ENCODE assay signal across 16 cellular contexts in the genomic region with DNA sequence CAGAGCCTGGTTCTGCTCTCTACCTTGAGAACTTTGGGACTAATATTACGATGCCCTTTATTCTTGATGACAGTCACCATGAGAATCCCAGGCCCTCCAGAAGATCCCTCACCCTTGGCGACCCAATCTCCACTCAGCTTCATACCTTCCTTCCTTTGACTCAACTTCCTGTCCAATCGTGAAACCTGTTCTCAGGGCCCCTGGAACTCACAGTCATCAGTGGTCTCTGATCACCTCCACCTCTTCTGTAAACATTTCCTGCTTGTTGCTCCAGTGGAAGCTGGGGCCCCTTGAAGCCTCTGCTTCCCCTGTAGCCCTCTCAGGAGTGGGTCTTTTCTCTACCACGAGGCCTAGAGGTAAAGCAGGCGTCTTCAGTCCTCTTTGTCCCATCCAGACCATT.
A peak's percentile ranks its signal among the peaks of the same experiment; 100 is the strongest.
DNase-seq lines count a peak whose midpoint lies in the region; ATAC-seq and TF ChIP-seq lines count a peak whose summit lies in the region.
"Had no signal": no experiment of that assay in that cellular context is flagged by ENCODE, and none has a peak within 500 bp of the region (broad histone marks: within the 10 kb centered on the region; RNA-seq: fewer than 3 reads in every experiment).

No MANE protein-coding gene starts in this region.

- H3K27me3 Mint-ChIP-seq in activated CD4-positive, alpha-beta memory T cell treated with anti-CD3 and anti-CD28 coated beads for 36 hours: no peaks in the 10 kb centered on the region
- no peaks in the 10 kb centered on the region for H3K27me3 Mint-ChIP-seq in activated CD4-positive, alpha-beta memory T cell treated with anti-CD3 and anti-CD28 coated beads, Interleukin-2, amount 10 ng/mL, durations not matched to agents 7 days and 5 days
- no peaks in the 10 kb centered on the region for H3K27me3 Mint-ChIP-seq in activated CD8-positive, alpha-beta T cell treated with anti-CD3 and anti-CD28 coated beads for 36 hours
- H3K27me3 Mint-ChIP-seq in activated naive CD8-positive, alpha-beta T cell treated with anti-CD3 and anti-CD28 coated beads for 36 hours: no peaks in the 10 kb centered on the region
- peaks cover 3% of the 10 kb centered on the region for H3K27me3 Mint-ChIP-seq in nephron progenitor cell (ENCODE audit: low read depth, poor library complexity)
- H3K27me3 Mint-ChIP-seq: CD4-positive, alpha-beta T cell had no signal

- peaks cover 16% of the 10 kb centered on the region for H3K36me3 Mint-ChIP-seq in activated CD4-positive, alpha-beta memory T cell treated with anti-CD3 and anti-CD28 coated beads for 36 hours
- H3K36me3 Mint-ChIP-seq in activated CD4-positive, alpha-beta memory T cell treated with anti-CD3 and anti-CD28 coated beads, Interleukin-2, amount 10 ng/mL, durations not matched to agents 7 days and 5 days (ENCODE audit: low read depth): peaks cover 31% of the 10 kb centered on the region
- H3K36me3 Mint-ChIP-seq in activated CD8-positive, alpha-beta T cell treated with anti-CD3 and anti-CD28 coated beads for 36 hours (ENCODE audit: low read depth): peaks cover 18% of the 10 kb centered on the region
- H3K36me3 Mint-ChIP-seq in activated naive CD8-positive, alpha-beta T cell treated with anti-CD3 and anti-CD28 coated beads for 36 hours: peaks cover 36% of the 10 kb centered on the region
- H3K36me3 Mint-ChIP-seq in nephron progenitor cell (ENCODE audit: low read depth): peaks cover 86% of the 10 kb centered on the region

- intact Hi-C loops in activated CD4-positive, alpha-beta memory T cell treated with anti-CD3 and anti-CD28 coated beads for 36 hours (cut with micrococcal nuclease): no loop called here
- intact Hi-C loops in activated CD8-positive, alpha-beta T cell treated with anti-CD3 and anti-CD28 coated beads for 36 hours (cut with micrococcal nuclease): no loop called here

- peaks cover 10% of the 10 kb centered on the region for H3K4me1 Mint-ChIP-seq in activated CD4-positive, alpha-beta memory T cell treated with anti-CD3 and anti-CD28 coated beads for 36 hours (ENCODE audit: low read depth)
- peaks cover 28% of the 10 kb centered on the region for H3K4me1 Mint-ChIP-seq in activated CD4-positive, alpha-beta memory T cell treated with anti-CD3 and anti-CD28 coated beads, Interleukin-2, amount 10 ng/mL, durations not matched to agents 7 days and 5 days
- peaks cover 29% of the 10 kb centered on the region for H3K4me1 Mint-ChIP-seq in activated CD8-positive, alpha-beta T cell treated with anti-CD3 and anti-CD28 coated beads for 36 hours (ENCODE audit: low read depth)
- peaks cover 24% of the 10 kb centered on the region for H3K4me1 Mint-ChIP-seq in activated naive CD8-positive, alpha-beta T cell treated with anti-CD3 and anti-CD28 coated beads for 36 hours
- peaks cover 13% of the 10 kb centered on the region for H3K4me1 Mint-ChIP-seq in nephron progenitor cell

- CTCF ChIA-PET in activated CD4-positive, alpha-beta memory T cell treated with anti-CD3 and anti-CD28 coated beads for 36 hours (lab: Charles Lee): no interaction called here
- CTCF ChIA-PET in activated CD4-positive, alpha-beta memory T cell treated with anti-CD3 and anti-CD28 coated beads, Interleukin-2, amount 10 ng/mL, durations not matched to agents 7 days and 5 days (lab: Charles Lee): no interaction called here
- CTCF ChIA-PET in activated CD8-positive, alpha-beta T cell treated with anti-CD3 and anti-CD28 coated beads for 36 hours (lab: Charles Lee): no interaction called here

- TF ChIP-seq CTCF in activated CD8-positive, alpha-beta T cell treated with anti-CD3 and anti-CD28 coated beads for 36 hours (IDR thresholded peaks at IDR 0.05): no peak
- no peak for TF ChIP-seq CTCF in nephron progenitor cell (IDR thresholded peaks at IDR 0.05)

- H3K4me3 Mint-ChIP-seq in activated CD4-positive, alpha-beta memory T cell treated with anti-CD3 and anti-CD28 coated beads for 36 hours: no peak overlapping the region
- no peak overlapping the region for H3K4me3 Mint-ChIP-seq in activated CD4-positive, alpha-beta memory T cell treated with anti-CD3 and anti-CD28 coated beads, Interleukin-2, amount 10 ng/mL, durations not matched to agents 7 days and 5 days
- no peak overlapping the region for H3K4me3 Mint-ChIP-seq in activated CD8-positive, alpha-beta T cell treated with anti-CD3 and anti-CD28 coated beads for 36 hours
- no peak overlapping the region for H3K4me3 Mint-ChIP-seq in activated naive CD8-positive, alpha-beta T cell treated with anti-CD3 and anti-CD28 coated beads for 36 hours
- no peak overlapping the region for H3K4me3 Mint-ChIP-seq in nephron progenitor cell
- H3K4me3 Mint-ChIP-seq: CD4-positive, alpha-beta T cell had no signal

- peak; percentile 54 for ATAC-seq in activated CD8-positive, alpha-beta T cell treated with anti-CD3 and anti-CD28 coated beads for 36 hours
- ATAC-seq: A549 had no signal

- no peak for DNase-seq in activated CD4-positive, alpha-beta memory T cell treated with anti-CD3 and anti-CD28 coated beads for 36 hours
- no peak for DNase-seq in activated CD4-positive, alpha-beta memory T cell treated with anti-CD3 and anti-CD28 coated beads, Interleukin-2, amount 10 ng/mL, durations not matched to agents 7 days and 5 days
- peak; percentile 37 for DNase-seq in activated CD8-positive, alpha-beta T cell treated with anti-CD3 and anti-CD28 coated beads for 36 hours
- DNase-seq in activated naive CD8-positive, alpha-beta T cell treated with anti-CD3 and anti-CD28 coated beads for 36 hours: no peak
- DNase-seq in nephron progenitor cell (no peak), NCI-H2081 treated with DMSO at 0.1 percent for 48 hours (lab: John Stamatoyannopoulos, UW) (no peak), midbrain (lab: John Stamatoyannopoulos, UW) (no peak)
- DNase-seq: Caco-2; CD4-positive, alpha-beta T cell; HCEC 1CT; MV-4-11; NCI-H187; NCI-H2227 treated with DMSO at 0.1 percent for 48 hours; NCI-H510A treated with DMSO at 0.1 percent for 48 hours; NCI-H774 had no signal

- POLR2A ChIA-PET in activated CD4-positive, alpha-beta memory T cell treated with anti-CD3 and anti-CD28 coated beads for 36 hours (lab: Charles Lee): no interaction called here
- POLR2A ChIA-PET in activated CD4-positive, alpha-beta memory T cell treated with anti-CD3 and anti-CD28 coated beads, Interleukin-2, amount 10 ng/mL, durations not matched to agents 7 days and 5 days (lab: Charles Lee): no interaction called here
- POLR2A ChIA-PET in activated CD8-positive, alpha-beta T cell treated with anti-CD3 and anti-CD28 coated beads for 36 hours (lab: Charles Lee): no interaction called here

- peak overlapping the region; percentile 3 for H3K27ac Mint-ChIP-seq in activated CD4-positive, alpha-beta memory T cell treated with anti-CD3 and anti-CD28 coated beads for 36 hours
- H3K27ac Mint-ChIP-seq in activated CD4-positive, alpha-beta memory T cell treated with anti-CD3 and anti-CD28 coated beads, Interleukin-2, amount 10 ng/mL, durations not matched to agents 7 days and 5 days: no peak overlapping the region
- peak overlapping the region; percentile 40 for H3K27ac Mint-ChIP-seq in activated CD8-positive, alpha-beta T cell treated with anti-CD3 and anti-CD28 coated beads for 36 hours
- H3K27ac Mint-ChIP-seq in activated naive CD8-positive, alpha-beta T cell treated with anti-CD3 and anti-CD28 coated beads for 36 hours: peak overlapping the region; percentile 62
- peak overlapping the region; percentile 17 for H3K27ac Mint-ChIP-seq in nephron progenitor cell
- H3K27ac Mint-ChIP-seq: CD4-positive, alpha-beta T cell had no signal

- H3K9me3 Mint-ChIP-seq in activated CD4-positive, alpha-beta memory T cell treated with anti-CD3 and anti-CD28 coated beads for 36 hours: no peaks in the 10 kb centered on the region
- H3K9me3 Mint-ChIP-seq in activated CD4-positive, alpha-beta memory T cell treated with anti-CD3 and anti-CD28 coated beads, Interleukin-2, amount 10 ng/mL, durations not matched to agents 7 days and 5 days: peaks cover 14% of the 10 kb centered on the region
- peaks cover 2% of the 10 kb centered on the region for H3K9me3 Mint-ChIP-seq in activated CD8-positive, alpha-beta T cell treated with anti-CD3 and anti-CD28 coated beads for 36 hours
- peaks cover 8% of the 10 kb centered on the region for H3K9me3 Mint-ChIP-seq in activated naive CD8-positive, alpha-beta T cell treated with anti-CD3 and anti-CD28 coated beads for 36 hours
- H3K9me3 Mint-ChIP-seq in nephron progenitor cell: peaks cover 34% of the 10 kb centered on the region
- H3K9me3 Mint-ChIP-seq: CD4-positive, alpha-beta T cell had no signal
